1 cellular context compared by ENCODE assay signal in the genomic region with DNA sequence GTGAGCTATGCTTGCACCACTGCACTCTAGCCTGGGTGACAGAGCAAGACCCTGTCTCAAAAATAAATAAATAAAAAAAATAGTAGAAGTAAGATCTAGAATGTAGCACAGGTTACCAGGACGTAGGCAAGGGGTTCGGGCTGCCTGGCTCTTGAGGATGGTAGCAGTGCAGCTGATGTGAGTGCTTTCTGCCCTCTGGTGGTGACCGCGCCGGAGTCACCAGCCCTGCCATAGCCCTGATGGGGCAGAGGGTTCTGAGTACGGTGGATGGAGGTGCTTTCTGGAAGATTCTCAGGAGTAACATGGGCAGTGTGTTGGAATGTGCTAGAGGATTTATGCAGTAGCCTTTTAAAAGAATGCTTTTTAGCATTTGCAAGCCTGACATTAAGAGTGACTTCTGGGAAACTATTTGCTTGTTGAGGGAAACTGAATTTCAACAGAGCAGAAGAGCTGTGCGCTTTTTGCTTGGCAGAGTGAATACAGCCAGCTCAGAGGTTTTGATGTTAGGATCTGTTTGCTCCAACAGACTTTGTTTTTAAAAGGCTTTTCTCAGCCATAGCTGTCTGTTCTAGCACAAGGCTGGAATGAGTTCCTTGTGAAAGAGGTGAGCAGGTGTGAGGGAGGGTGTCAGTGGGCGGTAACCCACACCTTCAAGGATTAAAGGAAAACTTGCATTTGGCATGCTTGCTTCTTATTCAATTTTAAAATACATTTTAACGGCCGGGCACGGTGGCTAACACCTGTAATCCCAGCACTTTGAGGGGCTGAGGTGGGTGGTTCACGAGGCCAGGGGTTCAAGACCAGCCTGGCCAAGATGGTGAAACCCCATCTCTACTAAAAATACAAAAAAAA.
TF ChIP-seq lines count a peak whose summit lies in the region.

No MANE protein-coding gene starts in this region.

TF ChIP-seq in HepG2, 621 proteins besides CTCF, POLR2A, EP300 and RAD21 (continued from another document and continues in another):
- TF ChIP-seq, protein P1, sequence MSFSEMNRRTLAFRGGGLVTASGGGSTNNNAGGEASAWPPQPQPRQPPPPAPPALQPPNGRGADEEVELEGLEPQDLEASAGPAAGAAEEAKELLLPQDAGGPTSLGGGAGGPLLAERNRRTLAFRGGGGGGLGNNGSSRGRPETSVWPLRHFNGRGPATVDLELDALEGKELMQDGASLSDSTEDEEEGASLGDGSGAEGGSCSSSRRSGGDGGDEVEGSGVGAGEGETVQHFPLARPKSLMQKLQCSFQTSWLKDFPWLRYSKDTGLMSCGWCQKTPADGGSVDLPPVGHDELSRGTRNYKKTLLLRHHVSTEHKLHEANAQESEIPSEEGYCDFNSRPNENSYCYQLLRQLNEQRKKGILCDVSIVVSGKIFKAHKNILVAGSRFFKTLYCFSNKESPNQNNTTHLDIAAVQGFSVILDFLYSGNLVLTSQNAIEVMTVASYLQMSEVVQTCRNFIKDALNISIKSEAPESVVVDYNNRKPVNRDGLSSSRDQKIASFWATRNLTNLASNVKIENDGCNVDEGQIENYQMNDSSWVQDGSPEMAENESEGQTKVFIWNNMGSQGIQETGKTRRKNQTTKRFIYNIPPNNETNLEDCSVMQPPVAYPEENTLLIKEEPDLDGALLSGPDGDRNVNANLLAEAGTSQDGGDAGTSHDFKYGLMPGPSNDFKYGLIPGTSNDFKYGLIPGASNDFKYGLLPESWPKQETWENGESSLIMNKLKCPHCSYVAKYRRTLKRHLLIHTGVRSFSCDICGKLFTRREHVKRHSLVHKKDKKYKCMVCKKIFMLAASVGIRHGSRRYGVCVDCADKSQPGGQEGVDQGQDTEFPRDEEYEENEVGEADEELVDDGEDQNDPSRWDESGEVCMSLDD (CRISPR knock-in tag; IDR thresholded peaks at IDR 0.05; ENCODE audit: borderline replicate concordance), result no peak
- TF ChIP-seq HNF4G (IDR thresholded peaks at IDR 0.05; ENCODE audit: borderline replicate concordance, low read depth, low read length) (no peak), HNF4G (CRISPR knock-in tag; IDR thresholded peaks at IDR 0.05; ENCODE audit: borderline replicate concordance, low read depth) (no peak), SNRNP70 (IDR thresholded peaks at IDR 0.05; ENCODE audit: low read depth, low read length) (no peak), ZNF124 (CRISPR knock-in tag; IDR thresholded peaks at IDR 0.05) (no peak), BCL6 (CRISPR knock-in tag; IDR thresholded peaks at IDR 0.05) (0 out of 2 replicates have a peak, but pooled peaks have one; percentile 11), NR3C1 (CRISPR knock-in tag; IDR thresholded peaks at IDR 0.05) (no peak), ZNF629 (CRISPR knock-in tag; conservative IDR thresholded peaks at IDR 0.05) (no peak), ISL2 (CRISPR knock-in tag; IDR thresholded peaks at IDR 0.05) (no peak), SMYD3 (CRISPR knock-in tag; IDR thresholded peaks at IDR 0.05) (no peak), PAX8 (CRISPR knock-in tag; IDR thresholded peaks at IDR 0.05; ENCODE audit: borderline replicate concordance) (no peak), ZNF350 (CRISPR knock-in tag; IDR thresholded peaks at IDR 0.05; ENCODE audit: borderline replicate concordance, low read depth) (0 out of 2 replicates have a peak, but pooled peaks have one; percentile 22), ZFP90 (CRISPR knock-in tag; IDR thresholded peaks at IDR 0.05; ENCODE audit: borderline replicate concordance) (no peak), ZNF761 (CRISPR knock-in tag; conservative IDR thresholded peaks at IDR 0.05) (no peak), NFIB (CRISPR knock-in tag; IDR thresholded peaks at IDR 0.05; ENCODE audit: borderline replicate concordance) (no peak), MXD3 (CRISPR knock-in tag; IDR thresholded peaks at IDR 0.05) (no peak), ATAD3A (CRISPR knock-in tag; IDR thresholded peaks at IDR 0.05) (no peak), AFF4 (CRISPR knock-in tag; IDR thresholded peaks at IDR 0.05) (no peak), MYNN (CRISPR knock-in tag; IDR thresholded peaks at IDR 0.05; ENCODE audit: low read depth) (no peak), ZNF501 (CRISPR knock-in tag; IDR thresholded peaks at IDR 0.05) (peak; percentile 49; the same call in 1 of the 2 replicates), LCORL (IDR thresholded peaks at IDR 0.05) (no peak), LCORL (CRISPR knock-in tag; IDR thresholded peaks at IDR 0.05) (peak; percentile 55; the same call in 1 of the 2 replicates), ZNF556 (CRISPR knock-in tag; IDR thresholded peaks at IDR 0.05; ENCODE audit: borderline replicate concordance) (0 out of 2 replicates have a peak, but pooled peaks have one; percentile 3), ZNF570 (CRISPR knock-in tag; IDR thresholded peaks at IDR 0.05; ENCODE audit: borderline replicate concordance) (no peak), BHLHE40 (IDR thresholded peaks at IDR 0.05; ENCODE audit: low read length) (no peak), KDM4B (CRISPR knock-in tag; IDR thresholded peaks at IDR 0.05) (0 out of 2 replicates have a peak, but pooled peaks have one; percentile 47), FOXK1 (CRISPR knock-in tag; IDR thresholded peaks at IDR 0.05; ENCODE audit: borderline replicate concordance, low read depth) (peak; percentile 9; the same call in 1 of the 2 replicates), ZNF619 (CRISPR knock-in tag; IDR thresholded peaks at IDR 0.05) (0 out of 2 replicates have a peak, but pooled peaks have one; percentile 43), EEA1 (CRISPR knock-in tag; IDR thresholded peaks at IDR 0.05; ENCODE audit: borderline replicate concordance) (no peak), ZNF451 (CRISPR knock-in tag; IDR thresholded peaks at IDR 0.05) (no peak), KDM6A (CRISPR knock-in tag; IDR thresholded peaks at IDR 0.05; ENCODE audit: low read depth) (no peak), GRHL1 (CRISPR knock-in tag; conservative IDR thresholded peaks at IDR 0.05) (no peak), MXI1 (IDR thresholded peaks at IDR 0.05; ENCODE audit: borderline replicate concordance, low read depth, low read length) (0 out of 3 replicates have a peak, but pooled peaks have one; percentile 40), KDM2A (CRISPR knock-in tag; IDR thresholded peaks at IDR 0.05; ENCODE audit: borderline replicate concordance, low read depth) (peak; percentile 48; the same call in 1 of the 2 replicates)
- TF ChIP-seq, protein P2, sequence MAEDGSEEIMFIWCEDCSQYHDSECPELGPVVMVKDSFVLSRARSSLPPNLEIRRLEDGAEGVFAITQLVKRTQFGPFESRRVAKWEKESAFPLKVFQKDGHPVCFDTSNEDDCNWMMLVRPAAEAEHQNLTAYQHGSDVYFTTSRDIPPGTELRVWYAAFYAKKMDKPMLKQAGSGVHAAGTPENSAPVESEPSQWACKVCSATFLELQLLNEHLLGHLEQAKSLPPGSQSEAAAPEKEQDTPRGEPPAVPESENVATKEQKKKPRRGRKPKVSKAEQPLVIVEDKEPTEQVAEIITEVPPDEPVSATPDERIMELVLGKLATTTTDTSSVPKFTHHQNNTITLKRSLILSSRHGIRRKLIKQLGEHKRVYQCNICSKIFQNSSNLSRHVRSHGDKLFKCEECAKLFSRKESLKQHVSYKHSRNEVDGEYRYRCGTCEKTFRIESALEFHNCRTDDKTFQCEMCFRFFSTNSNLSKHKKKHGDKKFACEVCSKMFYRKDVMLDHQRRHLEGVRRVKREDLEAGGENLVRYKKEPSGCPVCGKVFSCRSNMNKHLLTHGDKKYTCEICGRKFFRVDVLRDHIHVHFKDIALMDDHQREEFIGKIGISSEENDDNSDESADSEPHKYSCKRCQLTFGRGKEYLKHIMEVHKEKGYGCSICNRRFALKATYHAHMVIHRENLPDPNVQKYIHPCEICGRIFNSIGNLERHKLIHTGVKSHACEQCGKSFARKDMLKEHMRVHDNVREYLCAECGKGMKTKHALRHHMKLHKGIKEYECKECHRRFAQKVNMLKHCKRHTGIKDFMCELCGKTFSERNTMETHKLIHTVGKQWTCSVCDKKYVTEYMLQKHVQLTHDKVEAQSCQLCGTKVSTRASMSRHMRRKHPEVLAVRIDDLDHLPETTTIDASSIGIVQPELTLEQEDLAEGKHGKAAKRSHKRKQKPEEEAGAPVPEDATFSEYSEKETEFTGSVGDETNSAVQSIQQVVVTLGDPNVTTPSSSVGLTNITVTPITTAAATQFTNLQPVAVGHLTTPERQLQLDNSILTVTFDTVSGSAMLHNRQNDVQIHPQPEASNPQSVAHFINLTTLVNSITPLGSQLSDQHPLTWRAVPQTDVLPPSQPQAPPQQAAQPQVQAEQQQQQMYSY (CRISPR knock-in tag; IDR thresholded peaks at IDR 0.05), result no peak
- TF ChIP-seq, protein P3, sequence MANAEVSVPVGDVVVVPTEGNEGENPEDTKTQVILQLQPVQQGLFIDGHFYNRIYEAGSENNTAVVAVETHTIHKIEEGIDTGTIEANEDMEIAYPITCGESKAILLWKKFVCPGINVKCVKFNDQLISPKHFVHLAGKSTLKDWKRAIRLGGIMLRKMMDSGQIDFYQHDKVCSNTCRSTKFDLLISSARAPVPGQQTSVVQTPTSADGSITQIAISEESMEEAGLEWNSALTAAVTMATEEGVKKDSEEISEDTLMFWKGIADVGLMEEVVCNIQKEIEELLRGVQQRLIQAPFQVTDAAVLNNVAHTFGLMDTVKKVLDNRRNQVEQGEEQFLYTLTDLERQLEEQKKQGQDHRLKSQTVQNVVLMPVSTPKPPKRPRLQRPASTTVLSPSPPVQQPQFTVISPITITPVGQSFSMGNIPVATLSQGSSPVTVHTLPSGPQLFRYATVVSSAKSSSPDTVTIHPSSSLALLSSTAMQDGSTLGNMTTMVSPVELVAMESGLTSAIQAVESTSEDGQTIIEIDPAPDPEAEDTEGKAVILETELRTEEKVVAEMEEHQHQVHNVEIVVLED (CRISPR knock-in tag; IDR thresholded peaks at IDR 0.05; ENCODE audit: borderline replicate concordance), result no peak
- TF ChIP-seq, protein P4, sequence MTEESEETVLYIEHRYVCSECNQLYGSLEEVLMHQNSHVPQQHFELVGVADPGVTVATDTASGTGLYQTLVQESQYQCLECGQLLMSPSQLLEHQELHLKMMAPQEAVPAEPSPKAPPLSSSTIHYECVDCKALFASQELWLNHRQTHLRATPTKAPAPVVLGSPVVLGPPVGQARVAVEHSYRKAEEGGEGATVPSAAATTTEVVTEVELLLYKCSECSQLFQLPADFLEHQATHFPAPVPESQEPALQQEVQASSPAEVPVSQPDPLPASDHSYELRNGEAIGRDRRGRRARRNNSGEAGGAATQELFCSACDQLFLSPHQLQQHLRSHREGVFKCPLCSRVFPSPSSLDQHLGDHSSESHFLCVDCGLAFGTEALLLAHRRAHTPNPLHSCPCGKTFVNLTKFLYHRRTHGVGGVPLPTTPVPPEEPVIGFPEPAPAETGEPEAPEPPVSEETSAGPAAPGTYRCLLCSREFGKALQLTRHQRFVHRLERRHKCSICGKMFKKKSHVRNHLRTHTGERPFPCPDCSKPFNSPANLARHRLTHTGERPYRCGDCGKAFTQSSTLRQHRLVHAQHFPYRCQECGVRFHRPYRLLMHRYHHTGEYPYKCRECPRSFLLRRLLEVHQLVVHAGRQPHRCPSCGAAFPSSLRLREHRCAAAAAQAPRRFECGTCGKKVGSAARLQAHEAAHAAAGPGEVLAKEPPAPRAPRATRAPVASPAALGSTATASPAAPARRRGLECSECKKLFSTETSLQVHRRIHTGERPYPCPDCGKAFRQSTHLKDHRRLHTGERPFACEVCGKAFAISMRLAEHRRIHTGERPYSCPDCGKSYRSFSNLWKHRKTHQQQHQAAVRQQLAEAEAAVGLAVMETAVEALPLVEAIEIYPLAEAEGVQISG (CRISPR knock-in tag; IDR thresholded peaks at IDR 0.05), result peak; percentile 30; the same call in 1 of the 2 replicates
- TF ChIP-seq, protein P5, sequence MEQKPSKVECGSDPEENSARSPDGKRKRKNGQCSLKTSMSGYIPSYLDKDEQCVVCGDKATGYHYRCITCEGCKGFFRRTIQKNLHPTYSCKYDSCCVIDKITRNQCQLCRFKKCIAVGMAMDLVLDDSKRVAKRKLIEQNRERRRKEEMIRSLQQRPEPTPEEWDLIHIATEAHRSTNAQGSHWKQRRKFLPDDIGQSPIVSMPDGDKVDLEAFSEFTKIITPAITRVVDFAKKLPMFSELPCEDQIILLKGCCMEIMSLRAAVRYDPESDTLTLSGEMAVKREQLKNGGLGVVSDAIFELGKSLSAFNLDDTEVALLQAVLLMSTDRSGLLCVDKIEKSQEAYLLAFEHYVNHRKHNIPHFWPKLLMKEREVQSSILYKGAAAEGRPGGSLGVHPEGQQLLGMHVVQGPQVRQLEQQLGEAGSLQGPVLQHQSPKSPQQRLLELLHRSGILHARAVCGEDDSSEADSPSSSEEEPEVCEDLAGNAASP (CRISPR knock-in tag; IDR thresholded peaks at IDR 0.05; ENCODE audit: borderline replicate concordance), result peak; percentile 55; the same call in 1 of the 2 replicates
